8 cellular contexts compared by ENCODE assay signal in the genomic region with DNA sequence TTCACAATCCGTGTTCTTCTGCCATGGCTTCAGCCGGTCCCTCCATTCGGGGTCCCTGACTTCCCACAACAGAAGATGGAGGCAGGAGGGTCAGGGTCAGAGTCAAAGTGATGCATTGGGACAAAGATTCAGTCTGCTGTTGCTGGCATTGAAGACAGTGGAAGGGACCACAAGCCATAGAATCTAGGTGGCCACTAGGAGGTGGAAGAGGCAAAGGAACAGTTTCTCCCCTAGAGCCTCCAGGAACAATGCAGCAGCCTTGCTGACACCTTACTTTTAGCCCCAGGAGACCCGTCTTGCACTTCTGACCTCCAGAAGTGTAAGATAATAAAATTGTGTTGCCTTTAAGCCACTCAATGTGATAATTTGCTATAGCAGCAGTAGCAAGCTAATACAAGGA. TPM values are rescaled to one million over a fixed set of nuclear protein-coding genes. Genes with fewer than 3 reads are reported as not detected.
DNase-seq lines count a peak whose midpoint lies in the region; ATAC-seq, FAIRE-seq and TF ChIP-seq lines count a peak whose summit lies in the region.

No MANE protein-coding gene starts in this region.

- BruUV-seq in K562 (replicated peaks; lab: Mats Ljungman, UMichigan) = no TSS peak

- no peak overlapping the region for H3K9ac ChIP-seq in K562 (ENCODE audit: insufficient read depth in 1 of 2, low read depth in 2 of 2, low read length in 2 of 2)

- H4K20me1 ChIP-seq in K562 (replicated peaks; ENCODE audit: control insufficient read depth, insufficient read depth, low read length) = no peaks in the 10 kb centered on the region

- no peaks in the 10 kb centered on the region for H3K36me3 ChIP-seq in K562 (ENCODE audit: control insufficient read depth, insufficient read depth, low read length)

- H3K9me1 ChIP-seq in K562 (ENCODE audit: control insufficient read depth, insufficient read depth, low read length) = no peaks in the 10 kb centered on the region

- intact Hi-C loops in K562 (cut with micrococcal nuclease) = loop anchor here (5.0 to 10.0 kb wide), 2 partner anchors 74 to 281 kb away; a partner anchor contains a TSS

- H3K9me3 ChIP-seq in A549 = no peaks in the 10 kb centered on the region
- no peaks in the 10 kb centered on the region for H3K9me3 ChIP-seq in K562 (replicated peaks; ENCODE audit: control insufficient read depth, insufficient read depth, low read depth, low read length)

- DNase-seq in A549 (ENCODE audit: low read depth in 1 of 2, low spot score in 1 of 2) = peak; percentile 59 to 80
- peak; percentile 25 for DNase-seq in NCI-H446 treated with DMSO at 0.1 percent for 48 hours (lab: John Stamatoyannopoulos, UW)
- peak; percentile 28 to 75 (median 40) for DNase-seq in K562 (ENCODE audit: extremely low read depth in 1 of 4, low spot score in 3 of 4)
- DNase-seq in H54 (ENCODE audit: insufficient read length, low spot score) = no peak
- no peak for DNase-seq in inferior parietal cortex (ENCODE audit: extremely low spot score)
- no peak for DNase-seq in NCI-H2029 (lab: John Stamatoyannopoulos, UW)
- no peak for DNase-seq in stimulated activated CD4-positive, alpha-beta T cell treated with anti-CD3 and anti-CD28 coated beads, Interleukin-2, amount 100 ng/mL, for 24 hours

- no peak overlapping the region for H3K27ac ChIP-seq in A549
- no peak overlapping the region for H3K27ac ChIP-seq in K562 (ENCODE audit: extremely low read depth, low read depth, low read length)

- TF ChIP-seq RAD21 in A549 (conservative IDR thresholded peaks at IDR 0.05 in 1 of 2, IDR thresholded peaks at IDR 0.05 in 1 of 2) = peak; percentile 79 to 94
- peak; percentile 19 to 78; a peak in 3 of 4 replicates for TF ChIP-seq RAD21 in K562 (CRISPR knock-in tag; conservative IDR thresholded peaks at IDR 0.05 in 1 of 2, IDR thresholded peaks at IDR 0.05 in 1 of 2)

- no peak overlapping the region for H2AFZ ChIP-seq in K562 (ENCODE audit: low read depth, low read length)

- TF ChIP-seq CTCF in A549 (IDR thresholded peaks at IDR 0.05) (peak; percentile 68), GM12875 (IDR thresholded peaks at IDR 0.05; ENCODE audit: borderline replicate concordance, insufficient read depth, low read depth, low read length) (peak; percentile 41; the same call in 1 of the 2 replicates), K562 (IDR thresholded peaks at IDR 0.05 in 2 of 3, conservative IDR thresholded peaks at IDR 0.05 in 1 of 3; ENCODE audit: insufficient read depth in 2 of 3, low read depth in 1 of 3, low read length in 3 of 3) (peak; percentile 68 to 82 (median 72))

- no peaks in the 10 kb centered on the region for H3K79me2 ChIP-seq in K562 (ENCODE audit: control insufficient read depth, insufficient read depth, low read length)

- no peak for FAIRE-seq in A549 (lab: Jason Lieb, UNC)
- FAIRE-seq in K562 (lab: Jason Lieb, UNC) = peak; percentile 79
- FAIRE-seq in H54 (lab: Jason Lieb, UNC) = no peak

- no peak for TF ChIP-seq POLR2A in A549 (IDR thresholded peaks at IDR 0.05; ENCODE audit: low read length)
- no peak for TF ChIP-seq POLR2A in K562 (conservative IDR thresholded peaks at IDR 0.05)
- no peak for TF ChIP-seq POLR2A in H54 (IDR thresholded peaks at IDR 0.05; ENCODE audit: low read depth, low read length)

- H3K4me1 ChIP-seq in A549 (peaks cover 22% of the 10 kb centered on the region; the same call in 2 of the 3 replicates), K562 (replicated peaks in 1 of 2; ENCODE audit: control insufficient read depth in 2 of 2, insufficient read depth in 2 of 2, low read length in 2 of 2) (peaks cover 13 to 23% of the 10 kb centered on the region in 2 experiments)

- in situ Hi-C loops in K562 (cut with MboI) = no loop called here

- TF ChIP-seq EP300 in A549 (IDR thresholded peaks at IDR 0.05) (no peak), K562 (IDR thresholded peaks at IDR 0.05; ENCODE audit: low read length) (no peak)

- H3K4me2 ChIP-seq in A549 = no peak overlapping the region
- H3K4me2 ChIP-seq in K562 (ENCODE audit: insufficient read depth, low read length) = no peak overlapping the region

- CTCF ChIA-PET in A549 (lab: Yijun Ruan, JAX) = interaction anchor here (0.5 to 2.2 kb wide), 9 partner anchors 10 to 276 kb away, joined by 3 to 13 read pairs (median 3); a partner anchor contains a TSS
- CTCF ChIA-PET in K562 (lab: Yijun Ruan, JAX; ENCODE audit: low intra/inter-chr PET ratio) = interaction anchor here (1.1 kb wide), 1 partner anchor 263 kb away, joined by 3 read pairs; no protein-coding TSS in a partner anchor

- 12% methylated on average over 4 of the region's 4 CpGs for WGBS in A549 (ENCODE audit: missing lambda C conversion rate)
- 10% methylated on average over 4 of the region's 4 CpGs for WGBS in K562 (ENCODE audit: insufficient coverage, low coverage, missing lambda C conversion rate)

- H3K4me3 ChIP-seq in A549 (no peak overlapping the region), GM12875 (ENCODE audit: low read depth, low read length) (no peak overlapping the region), K562 (no peak overlapping the region)

- POLR2A ChIA-PET in A549 (lab: Yijun Ruan, JAX) (no interaction called here), K562 (lab: Yijun Ruan, JAX) (interaction anchor here (1.3 kb wide), 1 partner anchor 12 kb away, joined by 3 read pairs; no protein-coding TSS in a partner anchor)

- H3K27me3 ChIP-seq in K562 (ENCODE audit: control insufficient read depth in 2 of 2, insufficient read depth in 2 of 2, low read length in 2 of 2) = no peaks in the 10 kb centered on the region

- ATAC-seq in A549 (peak; percentile 97 to 98), K562 (peak; percentile 88)

TF ChIP-seq in A549, 52 proteins besides CTCF, POLR2A, EP300 and RAD21 (continues in another document):
- no peak for TF ChIP-seq HEYL (CRISPR knock-in tag; IDR thresholded peaks at IDR 0.05)
- peak; percentile 49 for TF ChIP-seq MAFK (IDR thresholded peaks at IDR 0.05; ENCODE audit: partially characterized antibody)
- TF ChIP-seq CHD2 (IDR thresholded peaks at IDR 0.05; ENCODE audit: low read length, partially characterized antibody) = no peak
- TF ChIP-seq JUNB (IDR thresholded peaks at IDR 0.05) = no peak
- TF ChIP-seq SMC3 (IDR thresholded peaks at IDR 0.05) = peak; percentile 72

TF ChIP-seq in K562, 482 proteins besides CTCF, POLR2A, EP300 and RAD21 (continues in another document):
- TF ChIP-seq NONO (IDR thresholded peaks at IDR 0.05; ENCODE audit: low read depth in 2 of 2, low read length in 1 of 2) = no peak
- 0 out of 2 replicates have a peak, but pooled peaks have one; percentile 19 for TF ChIP-seq CTBP1 (IDR thresholded peaks at IDR 0.05; ENCODE audit: borderline replicate concordance)
- TF ChIP-seq SMC3 (conservative IDR thresholded peaks at IDR 0.05; ENCODE audit: insufficient read depth, low read depth, low read length) = peak; percentile 39; the same call in 1 of the 2 replicates

RNA-seq across cellular contexts. Expression of a gene that starts 55.9 kb away (rescaled TPM):
- polyA plus RNA-seq in A549 (2011; rRNA removed) (26.0 and 30.0 TPM in 2 replicates), A549 (2017; fragmentation: RNase III; extraction: RNeasy Plus Mini Kit Qiagen cat#74134 plus additional on column Dnase treatment) (17.4 to 18.2 TPM (median 17.5 TPM) in 3 replicates), K562 (2011; rRNA removed) (23.7 and 24.4 TPM in 2 replicates), K562 (2014; fragmentation: Illumina TruSeq; extraction: Trizol) (15.0 and 17.9 TPM in 2 replicates), K562 (2014; fragmentation: Nextera tagmentation; extraction: Ambion mirVana) (10 to 100 TPM; 14.4 to 19.7 TPM), K562 (2014; rRNA removed) (19.9 and 22.8 TPM in 2 replicates)
- 11.3 and 13.8 TPM in 2 replicates for polyA plus RNA-seq in A549 (2012; cell fraction: cytosol; rRNA removed)
- 22.0 and 27.9 TPM in 2 replicates for polyA plus RNA-seq in A549 (2012; cell fraction: nucleus; rRNA removed)
- polyA minus RNA-seq in A549 (2011; rRNA and poly(A)+ RNA removed) = 19.6 and 24.8 TPM in 2 replicates
- total RNA-seq in K562 (2011; cell fraction: chromatin; rRNA removed; ENCODE audit: low replicate concordance) = 145 and 147 TPM in 2 replicates
- total RNA-seq in K562 (2011; cell fraction: nucleolus; rRNA removed) = 84.1 and 87.6 TPM in 2 replicates
- 125 and 138 TPM in 2 replicates for total RNA-seq in K562 (2011; cell fraction: nucleoplasm; rRNA removed)
- total RNA-seq in K562 (2014; rRNA removed) (15.5 and 25.6 TPM in 2 replicates), K562 (2014; rRNA removed; fragmentation: Illumina TruSeq; extraction: Trizol) (20.9 and 21.8 TPM in 2 replicates), K562 (2015; rRNA removed; fragmentation: Illumina TruSeq; extraction: Trizol) (21.6 and 24.1 TPM in 2 replicates), K562 (2021) (24.5 and 26.2 TPM in 2 replicates)
- 20.6 and 23.7 TPM in 2 replicates for polyA plus RNA-seq in K562 (2011; cell fraction: cytosol; rRNA removed)
- 57.8 and 68.3 TPM in 2 replicates for polyA plus RNA-seq in K562 (2011; cell fraction: nucleus; rRNA removed)
- 21.9 and 28.2 TPM in 2 replicates for polyA plus RNA-seq in K562 (2012)
- polyA minus RNA-seq in K562 (2011; rRNA and poly(A)+ RNA removed) = 30.5 and 35.7 TPM in 2 replicates
- 16.4 and 22.1 TPM in 2 replicates for polyA minus RNA-seq in K562 (2011; cell fraction: cytosol; rRNA and poly(A)+ RNA removed)
- polyA minus RNA-seq in K562 (2011; cell fraction: nucleus; rRNA and poly(A)+ RNA removed) = 30.6 and 40.5 TPM in 2 replicates

RNA-seq across cellular contexts. Expression of a gene that starts 56.6 kb away (rescaled TPM):
- polyA plus RNA-seq in A549 (2011; rRNA removed) = 348 and 412 TPM in 2 replicates
- 457 and 705 TPM in 2 replicates for polyA plus RNA-seq in A549 (2012; cell fraction: cytosol; rRNA removed)
- polyA plus RNA-seq in A549 (2012; cell fraction: nucleus; rRNA removed) = 1,115 and 2,236 TPM in 2 replicates
- 338 to 342 TPM (median 340 TPM) in 3 replicates for polyA plus RNA-seq in A549 (2017; fragmentation: RNase III; extraction: RNeasy Plus Mini Kit Qiagen cat#74134 plus additional on column Dnase treatment)
- polyA minus RNA-seq in A549 (2011; rRNA and poly(A)+ RNA removed) = 111 and 119 TPM in 2 replicates
- total RNA-seq in K562 (2011; cell fraction: chromatin; rRNA removed; ENCODE audit: low replicate concordance) = 541 and 860 TPM in 2 replicates
- total RNA-seq in K562 (2011; cell fraction: nucleolus; rRNA removed) = 738 and 811 TPM in 2 replicates
- total RNA-seq in K562 (2011; cell fraction: nucleoplasm; rRNA removed) = 625 and 722 TPM in 2 replicates
- 583 and 1,185 TPM in 2 replicates for total RNA-seq in K562 (2014; rRNA removed)
- 261 and 276 TPM in 2 replicates for total RNA-seq in K562 (2014; rRNA removed; fragmentation: Illumina TruSeq; extraction: Trizol)
- 339 and 353 TPM in 2 replicates for total RNA-seq in K562 (2015; rRNA removed; fragmentation: Illumina TruSeq; extraction: Trizol)
- 499 and 569 TPM in 2 replicates for total RNA-seq in K562 (2021)
- 422 and 444 TPM in 2 replicates for polyA plus RNA-seq in K562 (2011; rRNA removed)
- 268 and 523 TPM in 2 replicates for polyA plus RNA-seq in K562 (2011; cell fraction: cytosol; rRNA removed)
- 1,783 and 2,637 TPM in 2 replicates for polyA plus RNA-seq in K562 (2011; cell fraction: nucleus; rRNA removed)
- 310 and 372 TPM in 2 replicates for polyA plus RNA-seq in K562 (2012)
- polyA plus RNA-seq in K562 (2014; fragmentation: Illumina TruSeq; extraction: Trizol) = 379 and 393 TPM in 2 replicates
- 100 to 1,000 TPM; 161 to 186 TPM for polyA plus RNA-seq in K562 (2014; fragmentation: Nextera tagmentation; extraction: Ambion mirVana)
- 579 and 682 TPM in 2 replicates for polyA plus RNA-seq in K562 (2014; rRNA removed)
- polyA minus RNA-seq in K562 (2011; rRNA and poly(A)+ RNA removed) = 180 and 185 TPM in 2 replicates
- 370 and 404 TPM in 2 replicates for polyA minus RNA-seq in K562 (2011; cell fraction: cytosol; rRNA and poly(A)+ RNA removed)
- 793 and 922 TPM in 2 replicates for polyA minus RNA-seq in K562 (2011; cell fraction: nucleus; rRNA and poly(A)+ RNA removed)

Comparison
In these comparisons a context has a peak if more than half of its experiments do, and no peak if none do; other contexts are left out.
1. DNase-seq: peak in A549 (2 of 2), NCI-H446 treated with DMSO at 0.1 percent for 48 hours (single experiment) and K562 (4 of 4); none in H54 (single experiment), inferior parietal cortex (single experiment), NCI-H2029 (single experiment) and stimulated activated CD4-positive, alpha-beta T cell treated with anti-CD3 and anti-CD28 coated beads, Interleukin-2, amount 100 ng/mL, for 24 hours (0 of 2).
2. Peak in every context shown above with its lines, with median percentiles within 50 percentile points of each other: CTCF ChIP-seq.